ENCODE assay signal across 12 cellular contexts in the genomic region with DNA sequence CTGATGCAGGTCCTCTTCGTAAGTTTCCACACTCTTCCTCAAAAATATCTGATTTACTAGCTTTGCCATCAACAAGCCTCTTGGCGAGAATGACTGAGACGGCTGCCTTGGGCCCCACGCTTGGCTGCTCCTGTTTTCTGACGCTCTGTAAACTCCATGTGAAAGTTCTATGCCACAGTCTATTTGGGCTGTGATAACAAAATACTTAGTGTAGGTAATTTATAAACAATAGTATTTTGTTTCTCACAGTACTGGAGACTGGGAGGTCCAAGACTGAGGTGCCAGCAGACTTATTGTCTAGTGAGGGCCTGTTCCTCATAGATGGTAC.
A peak's percentile ranks its signal among the peaks of the same experiment; 100 is the strongest.
DNase-seq lines count a peak whose midpoint lies in the region; ATAC-seq, FAIRE-seq and TF ChIP-seq lines count a peak whose summit lies in the region.
"Had no signal": no experiment of that assay in that cellular context is flagged by ENCODE, and none has a peak within 500 bp of the region (broad histone marks: within the 10 kb centered on the region; RNA-seq: fewer than 3 reads in every experiment).

No MANE protein-coding gene starts in this region.

- FAIRE-seq in GM12891 (lab: Jason Lieb, UNC), result peak; percentile 20
- FAIRE-seq: keratinocyte had no signal

- H3K36me3 ChIP-seq in left lung (peaks cover 0 to 78% of the 10 kb centered on the region in 2 donors), tibial artery (peaks cover 5 to 85% (median 33%) of the 10 kb centered on the region in 3 donors)

- H3K27me3 Mint-ChIP-seq in T-cell, result no peaks in the 10 kb centered on the region
- no peaks in the 10 kb centered on the region for H3K27me3 Mint-ChIP-seq in type B pancreatic cell

- H3K4me1 Mint-ChIP-seq in T-cell (peaks cover 9 to 18% (median 11%) of the 10 kb centered on the region in 3 donors), type B pancreatic cell (ENCODE audit: unreplicated experiment) (peaks cover 43% of the 10 kb centered on the region)

- TF ChIP-seq POLR2A in GM12891 (IDR thresholded peaks at IDR 0.05; ENCODE audit: low read depth, low read length), result no peak; the same call in 1 of the 2 replicates

- no peak for TF ChIP-seq CTCF in left lung (IDR thresholded peaks at IDR 0.05)
- no peak for TF ChIP-seq CTCF in tibial artery (IDR thresholded peaks at IDR 0.05)
- no peak for TF ChIP-seq CTCF in type B pancreatic cell (conservative IDR thresholded peaks at IDR 0.05)

- H3K4me3 Mint-ChIP-seq in T-cell, result no peak overlapping the region
- no peak overlapping the region for H3K4me3 Mint-ChIP-seq in type B pancreatic cell

- POLR2A ChIA-PET in T-cell (lab: Charles Lee), result no interaction called here

- H3K27ac Mint-ChIP-seq in T-cell, result peak overlapping the region in 1 of 2 donors; percentile 41
- H3K27ac Mint-ChIP-seq in type B pancreatic cell, result no peak overlapping the region

- H3K4me3 ChIP-seq in left lung, result no peak overlapping the region
- no peak overlapping the region for H3K4me3 ChIP-seq in tibial artery
- H3K4me3 ChIP-seq: BLaER1 had no signal

- H3K27ac ChIP-seq in left lung (peak overlapping the region; percentile 51 to 64), tibial artery (peak overlapping the region in 1 of 2 donors; percentile 1)
- H3K27ac ChIP-seq: BLaER1 had no signal

- H3K9me3 ChIP-seq in left lung (no peaks in the 10 kb centered on the region), tibial artery (no peaks in the 10 kb centered on the region)

- DNase-seq in GM12891 (ENCODE audit: insufficient read length, low spot score) (no peak), left lung (no peak), T-cell (no peak), tibial artery (no peak), germinal center (ENCODE audit: low spot score) (no peak), type B pancreatic cell (ENCODE audit: extremely low spot score, unreplicated experiment) (no peak)
- DNase-seq: NCI-H1105, OCI-M1 had no signal

- H3K36me3 Mint-ChIP-seq in T-cell, result peaks cover 91% of the 10 kb centered on the region
- peaks cover 28% of the 10 kb centered on the region for H3K36me3 Mint-ChIP-seq in type B pancreatic cell

- H3K4me1 ChIP-seq in left lung (peaks cover 0 to 55% of the 10 kb centered on the region in 2 donors), tibial artery (no peaks in the 10 kb centered on the region)

- CTCF ChIA-PET in T-cell (lab: Charles Lee), result interaction anchor here in 1 of 2 donors (0.6 kb wide), 1 partner anchor 22 kb away, joined by 3 read pairs; no protein-coding TSS in a partner anchor

- H3K9me3 Mint-ChIP-seq in T-cell, result peaks cover 0 to 11% (median 0%) of the 10 kb centered on the region in 3 donors
- H3K9me3 Mint-ChIP-seq in type B pancreatic cell, result peaks cover 6% of the 10 kb centered on the region

- no peaks in the 10 kb centered on the region for H3K27me3 ChIP-seq in left lung
- no peaks in the 10 kb centered on the region for H3K27me3 ChIP-seq in tibial artery
- H3K27me3 ChIP-seq: BLaER1 had no signal

- intact Hi-C loops in left lung (cut with DNase I), result no loop called here
- intact Hi-C loops in tibial artery (cut with DNase I; ENCODE audit: low total_unique reads), result no loop called here

- ATAC-seq in GM21423 (IDR thresholded peaks at IDR 0.05; ENCODE audit: unreplicated experiment) (peak; percentile 29), HG03159 (IDR thresholded peaks at IDR 0.05; ENCODE audit: unreplicated experiment) (peak; percentile 12), left lung (no peak), T-cell (replicated peaks in 1 of 4) (no peak)

TF ChIP-seq in GM12891, 5 proteins besides CTCF, POLR2A, EP300 and RAD21:
- TF ChIP-seq PAX5 (IDR thresholded peaks at IDR 0.05; ENCODE audit: insufficient read depth, low read length, severe bottlenecking) (peak; percentile 90), SPI1 (IDR thresholded peaks at IDR 0.05; ENCODE audit: low read depth, low read length) (no peak)

Comparison
In these comparisons a context has a peak if more than half of its experiments do, and no peak if none do; other contexts are left out.
1. ATAC-seq: peak in GM21423 (single experiment) and HG03159 (single experiment); none in left lung (single experiment) and T-cell (0 of 4).